In the genomic region with DNA sequence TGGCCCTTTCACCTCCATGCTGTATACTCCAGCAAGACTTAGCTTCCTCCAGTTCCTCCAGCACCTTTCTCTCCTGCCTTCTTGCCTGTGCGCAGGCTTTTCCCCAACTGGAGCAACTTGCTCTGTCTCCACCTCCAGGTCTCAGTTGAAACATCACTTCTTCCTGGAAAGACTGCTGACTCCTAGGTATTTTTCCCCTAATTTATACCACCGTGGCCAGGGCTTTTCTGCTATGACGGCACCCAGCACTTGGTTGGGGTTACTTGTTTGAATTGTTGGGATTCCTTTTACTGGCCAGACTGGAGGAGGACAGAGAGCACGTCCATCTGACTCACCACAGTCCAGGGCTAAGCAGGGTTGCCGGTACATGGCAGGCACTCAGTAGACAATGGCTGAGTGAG, we compare ENCODE assay signal across 12 cellular contexts.
DNase-seq lines count a peak whose midpoint lies in the region; ATAC-seq, FAIRE-seq and TF ChIP-seq lines count a peak whose summit lies in the region.
"Had no signal": no experiment of that assay in that cellular context is flagged by ENCODE, and none has a peak within 500 bp of the region (broad histone marks: within the 10 kb centered on the region; RNA-seq: fewer than 3 reads in every experiment).

No MANE protein-coding gene starts in this region.

- H2BK15ac ChIP-seq in H1 (ENCODE audit: low read length), result no peak overlapping the region

- no peaks in the 10 kb centered on the region for H4K20me1 ChIP-seq in H1 (replicated peaks in 1 of 2; ENCODE audit: control insufficient read depth in 1 of 2, insufficient read depth in 2 of 2, low read length in 2 of 2)
- H4K20me1 ChIP-seq in osteoblast (ENCODE audit: insufficient read depth, low read length), result no peaks in the 10 kb centered on the region

- no peak overlapping the region for H3K27ac ChIP-seq in H1 (ENCODE audit: low read depth, low read length)
- H3K27ac ChIP-seq in osteoblast (ENCODE audit: low read depth, low read length), result no peak overlapping the region
- H3K27ac ChIP-seq: gastroesophageal sphincter, right lobe of liver had no signal

- no peak overlapping the region for H3K4me2 ChIP-seq in H1 (ENCODE audit: insufficient read depth in 1 of 2, low read depth in 2 of 2, low read length in 2 of 2)
- H3K4me2 ChIP-seq in osteoblast (ENCODE audit: insufficient read depth, low read length), result peak overlapping the region; percentile 2

- no peak overlapping the region for H2BK120ac ChIP-seq in H1 (replicated peaks; ENCODE audit: low read depth, low read length)

- FAIRE-seq in H1 (lab: Jason Lieb, UNC), result no peak

- H3K27me3 ChIP-seq in H1 (replicated peaks in 1 of 4; ENCODE audit: control insufficient read depth in 3 of 4, extremely low read depth in 1 of 4, insufficient read depth in 3 of 4, low read length in 3 of 4) (no peaks in the 10 kb centered on the region; a peak in 1 of 7 replicates), osteoblast (ENCODE audit: insufficient read depth, low read length) (peaks cover 38% of the 10 kb centered on the region)
- H3K27me3 ChIP-seq: right lobe of liver had no signal

- H3K14ac ChIP-seq in H1 (ENCODE audit: insufficient read length), result no peak overlapping the region

- H3K23me2 ChIP-seq in H1 (ENCODE audit: low read depth, low read length), result no peaks in the 10 kb centered on the region; the same call in 1 of the 2 replicates

- no peak overlapping the region for H3K56ac ChIP-seq in H1 (replicated peaks; ENCODE audit: insufficient read length, low read depth, low read length)

- H3K4me3 ChIP-seq in H1 (ENCODE audit: extremely low read depth in 1 of 4, insufficient read depth in 2 of 4, low read depth in 3 of 4, low read length in 4 of 4), result no peak overlapping the region
- H3K4me3 ChIP-seq in osteoblast (ENCODE audit: insufficient read depth, low read length), result no peak overlapping the region
- H3K4me3 ChIP-seq: gastroesophageal sphincter, right lobe of liver had no signal

- H4K5ac ChIP-seq in H1 (ENCODE audit: insufficient read length, low read depth, low read length), result no peak overlapping the region

- no peaks in the 10 kb centered on the region for H3K79me2 ChIP-seq in H1 (ENCODE audit: control insufficient read depth in 1 of 2, insufficient read depth in 2 of 2, low read length in 2 of 2)
- H3K79me2 ChIP-seq in osteoblast (ENCODE audit: insufficient read depth, low read length), result no peaks in the 10 kb centered on the region

- H3K18ac ChIP-seq in H1 (ENCODE audit: extremely low read depth, low read length), result no peak overlapping the region

- H2AK5ac ChIP-seq in H1 (ENCODE audit: low read depth, low read length), result peak overlapping the region; percentile 58; the same call in 1 of the 2 replicates

- H4K8ac ChIP-seq in H1 (ENCODE audit: extremely low read depth, insufficient read depth, low read length), result no peak overlapping the region

- no peak for TF ChIP-seq POLR2A in H1 (IDR thresholded peaks at IDR 0.05; ENCODE audit: control extremely low read depth in 1 of 2, low read depth in 2 of 2, low read length in 2 of 2)

- H2BK5ac ChIP-seq in H1 (ENCODE audit: low read depth, low read length), result no peak overlapping the region

- peak in 1 of 2 experiments; percentile 32; a peak in 2 of 4 replicates for TF ChIP-seq RAD21 in H1 (IDR thresholded peaks at IDR 0.05 in 1 of 2, conservative IDR thresholded peaks at IDR 0.05 in 1 of 2; ENCODE audit: low read depth in 2 of 2, low read length in 2 of 2)

- no peak for ATAC-seq in HG03280 (IDR thresholded peaks at IDR 0.05; ENCODE audit: unreplicated experiment)
- ATAC-seq in HG02678 (IDR thresholded peaks at IDR 0.05; ENCODE audit: unreplicated experiment), result no peak
- ATAC-seq: gastroesophageal sphincter had no signal

- H3K4ac ChIP-seq in H1 (replicated peaks; ENCODE audit: insufficient read length, low read depth, low read length), result no peak overlapping the region

- no peaks in the 10 kb centered on the region for H3K9me3 ChIP-seq in H1 (ENCODE audit: insufficient read depth in 2 of 2, low read depth in 1 of 2, low read length in 1 of 2)
- no peaks in the 10 kb centered on the region for H3K9me3 ChIP-seq in osteoblast (ENCODE audit: low read depth, low read length)
- H3K9me3 ChIP-seq: Caco-2, right lobe of liver had no signal

- H3K4me1 ChIP-seq in H1 (replicated peaks in 1 of 4; ENCODE audit: control insufficient read depth in 3 of 4, insufficient read depth in 4 of 4, low read length in 3 of 4) (peaks cover 0 to 2% (median 0%) of the 10 kb centered on the region in 4 experiments; a peak in 1 of 7 replicates), osteoblast (ENCODE audit: insufficient read depth, low read length) (peaks cover 15% of the 10 kb centered on the region)
- H3K4me1 ChIP-seq: gastroesophageal sphincter, right lobe of liver had no signal

- H3K36me3 ChIP-seq in H1 (ENCODE audit: control insufficient read depth in 2 of 4, insufficient read depth in 4 of 4, low read length in 3 of 4), result no peaks in the 10 kb centered on the region
- no peaks in the 10 kb centered on the region for H3K36me3 ChIP-seq in osteoblast (ENCODE audit: insufficient read depth, low read length)
- H3K36me3 ChIP-seq: gastroesophageal sphincter, right lobe of liver had no signal

- CTCF ChIA-PET in H1 (lab: Charles Lee; ENCODE audit: partially characterized antibody), result interaction anchor here (0.8 to 2.5 kb wide), 6 partner anchors 8 to 68 kb away, joined by 3 to 12 read pairs (median 4); no protein-coding TSS in a partner anchor

- H4K91ac ChIP-seq in H1 (replicated peaks; ENCODE audit: insufficient read length, low read length), result no peak overlapping the region

- POLR2A ChIA-PET in H1 (lab: Charles Lee; ENCODE audit: partially characterized antibody), result no interaction called here

- no peak overlapping the region for H3K23ac ChIP-seq in H1 (ENCODE audit: insufficient read length)

- TF ChIP-seq CTCF in H1 (IDR thresholded peaks at IDR 0.05; ENCODE audit: control extremely low read depth in 1 of 3, insufficient read depth in 1 of 3, low read depth in 1 of 3, low read length in 3 of 3) (peak in 1 of 3 experiments; percentile 16; a peak in 2 of 4 replicates), osteoblast (IDR thresholded peaks at IDR 0.05; ENCODE audit: extremely low read depth, low read depth, low read length) (peak; percentile 20)

- WGBS in H1 (ENCODE audit: extremely low coverage in 1 of 2, insufficient coverage in 1 of 2, insufficient read length in 1 of 2, insufficient replicate concordance in 2 of 2, low coverage in 1 of 2, low lambda C conversion rate in 2 of 2, missing lambda C conversion rate in 1 of 2), 2 experiments, result 87% methylated on average over 5 of the region's 5 CpGs; no CpG with 5 or more reads in 1 of the 2 experiments

- H2BK20ac ChIP-seq in H1 (ENCODE audit: low read length), result no peak overlapping the region

- no peak overlapping the region for H3K9ac ChIP-seq in H1 (replicated peaks in 1 of 4; ENCODE audit: extremely low read depth in 1 of 4, low read depth in 3 of 4, low read length in 3 of 4)

- H2AFZ ChIP-seq in H1 (ENCODE audit: low read length) (no peak overlapping the region), osteoblast (ENCODE audit: low read length) (no peak overlapping the region)

- DNase-seq in EL, result peak; percentile 85
- peak; percentile 27 for DNase-seq in NCI-H774 (lab: John Stamatoyannopoulos, UW)
- DNase-seq in H1 (ENCODE audit: low read depth in 1 of 2, low spot score in 2 of 2), result no peak
- DNase-seq in osteoblast (ENCODE audit: insufficient read length, low spot score, missing footprints), result peak; percentile 90
- DNase-seq in NCI-H1105 (lab: John Stamatoyannopoulos, UW), result no peak
- DNase-seq in NCI-H2107 (lab: John Stamatoyannopoulos, UW), result no peak
- DNase-seq: mammary epithelial cell, right lobe of liver had no signal

- H3K79me1 ChIP-seq in H1 (ENCODE audit: low read depth, low read length), result no peaks in the 10 kb centered on the region

- no peak overlapping the region for H2BK12ac ChIP-seq in H1 (ENCODE audit: low read depth, low read length)

- TF ChIP-seq EP300 in H1 (IDR thresholded peaks at IDR 0.05; ENCODE audit: borderline replicate concordance in 1 of 2, low read depth in 2 of 2, low read length in 2 of 2), result no peak

TF ChIP-seq in H1, 55 proteins besides CTCF, POLR2A, EP300 and RAD21 (continues in another document):
- TF ChIP-seq SUZ12 (IDR thresholded peaks at IDR 0.05; ENCODE audit: low read length) (no peak), EGR1 (IDR thresholded peaks at IDR 0.05; ENCODE audit: borderline replicate concordance, low read depth, low read length) (no peak), RNF2 (IDR thresholded peaks at IDR 0.05; ENCODE audit: borderline replicate concordance, low read depth, low read length, missing control alignments, poor library complexity, severe bottlenecking) (no peak), BCL11A (IDR thresholded peaks at IDR 0.05; ENCODE audit: low read depth in 2 of 2, low read length in 2 of 2) (no peak), RFX5 (IDR thresholded peaks at IDR 0.05; ENCODE audit: borderline replicate concordance, low read depth, low read length) (no peak), KDM1A (IDR thresholded peaks at IDR 0.05; ENCODE audit: borderline replicate concordance, low read length) (no peak), MAX (IDR thresholded peaks at IDR 0.05) (no peak), RXRA (IDR thresholded peaks at IDR 0.05; ENCODE audit: insufficient read depth, low read depth, low read length) (no peak), POU5F1 (IDR thresholded peaks at IDR 0.05; ENCODE audit: low read depth, low read length) (no peak), YY1 (IDR thresholded peaks at IDR 0.05; ENCODE audit: low read depth, low read length) (no peak), SP2 (IDR thresholded peaks at IDR 0.05; ENCODE audit: low read length) (no peak), ASH2L (IDR thresholded peaks at IDR 0.05; ENCODE audit: low read length) (no peak), CHD1 (IDR thresholded peaks at IDR 0.05; ENCODE audit: low read depth, low read length) (no peak), TAF7 (optimal IDR thresholded peaks at IDR 0.05; ENCODE audit: borderline replicate concordance, low read depth, low read length) (no peak), CHD2 (IDR thresholded peaks at IDR 0.05; ENCODE audit: low read length) (no peak), SP1 (IDR thresholded peaks at IDR 0.05; ENCODE audit: low read depth, low read length) (no peak), GABPA (IDR thresholded peaks at IDR 0.05; ENCODE audit: borderline replicate concordance, insufficient read depth, low read length) (no peak)

Comparison
In these comparisons a context has a peak if more than half of its experiments do, and no peak if none do; other contexts are left out.
1. DNase-seq: peak in EL (single experiment), NCI-H774 (single experiment) and osteoblast (single experiment); none in H1 (0 of 2), NCI-H1105 (single experiment) and NCI-H2107 (single experiment).